11 cellular contexts compared by ENCODE assay signal in the genomic region with DNA sequence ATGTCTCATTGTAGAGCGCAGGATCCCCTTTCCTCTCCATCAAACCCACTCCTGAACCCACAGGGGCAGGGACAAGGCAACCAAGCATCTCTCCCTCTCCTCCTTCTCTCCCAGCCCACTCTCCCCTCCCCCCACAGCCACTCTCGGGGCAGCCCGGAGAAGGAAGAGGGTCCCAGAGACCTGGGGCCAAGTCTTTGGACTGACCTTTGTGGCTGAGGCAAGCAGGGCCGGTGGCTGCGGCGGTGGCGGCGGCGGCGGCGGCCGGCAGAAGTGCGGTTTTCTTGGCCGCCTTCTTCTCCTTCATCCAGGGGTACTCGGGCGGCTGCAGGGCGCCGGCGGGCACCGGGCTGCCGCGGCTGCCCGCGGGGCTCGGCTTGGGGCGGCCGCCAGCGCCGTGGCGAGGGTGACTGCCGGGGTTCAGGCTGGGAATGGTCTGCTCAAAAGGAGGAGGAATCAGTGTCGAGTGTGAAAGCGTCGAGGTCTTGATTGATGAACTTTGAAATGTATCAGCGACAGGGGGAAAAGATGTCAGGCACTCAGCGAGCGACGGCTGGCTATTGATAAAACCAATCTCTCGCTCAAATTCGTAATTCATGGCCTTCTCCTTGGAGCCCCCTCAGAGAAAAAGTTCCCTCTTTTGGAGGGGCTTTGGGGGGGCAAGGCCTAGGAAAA. TPM values are rescaled to one million over a fixed set of nuclear protein-coding genes. Genes with fewer than 3 reads are reported as not detected.
DNase-seq lines count a peak whose midpoint lies in the region; ATAC-seq and TF ChIP-seq lines count a peak whose summit lies in the region.
"Had no signal": no experiment of that assay in that cellular context is flagged by ENCODE, and none has a peak within 500 bp of the region (broad histone marks: within the 10 kb centered on the region; RNA-seq: fewer than 3 reads in every experiment).

No MANE protein-coding gene starts in this region.

- no peak overlapping the region for H4K91ac ChIP-seq in neuronal stem cell (ENCODE audit: low read depth, low read length, poor library complexity)

- H3K27me3 Mint-ChIP-seq in CD8-positive, alpha-beta memory T cell, result peaks cover 41 to 74% of the 10 kb centered on the region in 2 donors
- H3K27me3 Mint-ChIP-seq in activated CD8-positive, alpha-beta T cell treated with anti-CD3 and anti-CD28 coated beads for 36 hours, result peaks cover 52% of the 10 kb centered on the region

- no peak overlapping the region for H3K9ac ChIP-seq in neuronal stem cell (ENCODE audit: low read depth, low read length, poor library complexity)

- no peak overlapping the region for H2BK5ac ChIP-seq in neuronal stem cell (ENCODE audit: low read length)

- no peak for ATAC-seq in activated CD8-positive, alpha-beta T cell treated with anti-CD3 and anti-CD28 coated beads for 36 hours
- no peak for ATAC-seq in HG02678 (IDR thresholded peaks at IDR 0.05; ENCODE audit: unreplicated experiment)

- no peak overlapping the region for H3K4ac ChIP-seq in neuronal stem cell (ENCODE audit: low read length)

- H3K36me3 ChIP-seq in CD8-positive, alpha-beta memory T cell (ENCODE audit: insufficient read depth, low read length), result no peaks in the 10 kb centered on the region
- H3K36me3 ChIP-seq in neuronal stem cell (replicated peaks in 1 of 2; ENCODE audit: control insufficient read depth in 2 of 2, insufficient read depth in 2 of 2, low read length in 2 of 2) (no peaks in the 10 kb centered on the region), HAP-1 (replicated peaks) (peaks cover 5% of the 10 kb centered on the region; the same call in 1 of the 2 replicates)

- no peak overlapping the region for H2BK12ac ChIP-seq in neuronal stem cell (ENCODE audit: low read length)

- H4K8ac ChIP-seq in neuronal stem cell (ENCODE audit: low read depth, low read length), result no peak overlapping the region

- H3K9me3 ChIP-seq in CD8-positive, alpha-beta memory T cell (ENCODE audit: low read length), result no peaks in the 10 kb centered on the region
- peaks cover 0 to 2% of the 10 kb centered on the region in 2 donors for H3K9me3 ChIP-seq in neuronal stem cell (replicated peaks in 1 of 2; ENCODE audit: control insufficient read depth in 2 of 2, insufficient read depth in 1 of 2, low read depth in 1 of 2, low read length in 2 of 2)
- H3K9me3 ChIP-seq in HAP-1, result no peaks in the 10 kb centered on the region
- H3K9me3 ChIP-seq: SJSA1 had no signal

- intact Hi-C loops in activated CD8-positive, alpha-beta T cell treated with anti-CD3 and anti-CD28 coated beads for 36 hours (cut with micrococcal nuclease), result no loop called here

- in situ Hi-C loops in HAP-1 (cut with MboI; ENCODE audit: low sequenced_read_pairs), result no loop called here

- H3K27ac ChIP-seq in CD8-positive, alpha-beta memory T cell (ENCODE audit: low read depth, low read length), result no peak overlapping the region
- no peak overlapping the region for H3K27ac ChIP-seq in neuronal stem cell (replicated peaks; ENCODE audit: low read length)
- H3K27ac ChIP-seq: SJSA1 had no signal

- peaks cover 9 to 23% (median 15%) of the 10 kb centered on the region in 3 donors for H3K36me3 Mint-ChIP-seq in CD8-positive, alpha-beta memory T cell
- H3K36me3 Mint-ChIP-seq in activated CD8-positive, alpha-beta T cell treated with anti-CD3 and anti-CD28 coated beads for 36 hours (ENCODE audit: low read depth), result peaks cover 4% of the 10 kb centered on the region

- no peak for DNase-seq in CD8-positive, alpha-beta memory T cell
- no peak for DNase-seq in activated CD8-positive, alpha-beta T cell treated with anti-CD3 and anti-CD28 coated beads for 36 hours
- DNase-seq in fibroblast of mammary gland (ENCODE audit: low read depth), result no peak
- DNase-seq in neuronal stem cell (ENCODE audit: low spot score), result no peak
- DNase-seq in stimulated activated CD8-positive, alpha-beta memory T cell treated with anti-CD3 and anti-CD28 coated beads, Interleukin-4, amount 100 ng/mL, for 48 hours, result no peak
- DNase-seq in DMS79 treated with DMSO at 0.1 percent for 48 hours (lab: John Stamatoyannopoulos, UW), result no peak
- no peak for DNase-seq in HAP-1 (ENCODE audit: low spot score in 2 of 2)
- DNase-seq: activated CD8-positive, alpha-beta memory T cell treated with anti-CD3 and anti-CD28 coated beads, Interleukin-2, amount 50 U/mL, for 48 hours; NCI-H1930 had no signal

- no peak overlapping the region for H2AK5ac ChIP-seq in neuronal stem cell (ENCODE audit: low read depth, low read length)

- POLR2A ChIA-PET in CD8-positive, alpha-beta memory T cell (lab: Charles Lee), result no interaction called here
- POLR2A ChIA-PET in activated CD8-positive, alpha-beta T cell treated with anti-CD3 and anti-CD28 coated beads for 36 hours (lab: Charles Lee), result no interaction called here

- H3K9me3 Mint-ChIP-seq in CD8-positive, alpha-beta memory T cell, result no peaks in the 10 kb centered on the region
- no peaks in the 10 kb centered on the region for H3K9me3 Mint-ChIP-seq in activated CD8-positive, alpha-beta T cell treated with anti-CD3 and anti-CD28 coated beads for 36 hours

- H2BK15ac ChIP-seq in neuronal stem cell (ENCODE audit: low read length), result no peak overlapping the region

- peaks cover 20% of the 10 kb centered on the region for H3K4me1 ChIP-seq in CD8-positive, alpha-beta memory T cell (ENCODE audit: insufficient read depth, low read length)
- H3K4me1 ChIP-seq in neuronal stem cell (ENCODE audit: control insufficient read depth in 2 of 2, insufficient read depth in 1 of 2, low read depth in 1 of 2, low read length in 2 of 2) (peaks cover 0 to 1% of the 10 kb centered on the region in 2 donors), HAP-1 (peaks cover 30% of the 10 kb centered on the region)

- no peak for TF ChIP-seq CTCF in activated CD8-positive, alpha-beta T cell treated with anti-CD3 and anti-CD28 coated beads for 36 hours (IDR thresholded peaks at IDR 0.05)
- no peak for TF ChIP-seq CTCF in fibroblast of mammary gland (conservative IDR thresholded peaks at IDR 0.05; ENCODE audit: control insufficient read depth, insufficient read depth, low read depth, low read length)

- H3K18ac ChIP-seq in neuronal stem cell (ENCODE audit: low read length), result peak overlapping the region; percentile 61

- CTCF ChIA-PET in CD8-positive, alpha-beta memory T cell (lab: Charles Lee), result no interaction called here
- CTCF ChIA-PET in activated CD8-positive, alpha-beta T cell treated with anti-CD3 and anti-CD28 coated beads for 36 hours (lab: Charles Lee), result no interaction called here

- H3K4me3 ChIP-seq in CD8-positive, alpha-beta memory T cell (ENCODE audit: low read length), result no peak overlapping the region
- H3K4me3 ChIP-seq in fibroblast of mammary gland (ENCODE audit: control insufficient read depth, low read depth, low read length) (peak overlapping the region; percentile 32), neuronal stem cell (ENCODE audit: low read length in 2 of 2) (no peak overlapping the region), HAP-1 (no peak overlapping the region)
- H3K4me3 ChIP-seq: SJSA1 had no signal

- no peak overlapping the region for H2BK120ac ChIP-seq in neuronal stem cell (ENCODE audit: low read depth, low read length)

- no peak overlapping the region for H3K4me2 ChIP-seq in neuronal stem cell (ENCODE audit: insufficient read depth, low read length, poor library complexity, severe bottlenecking)

- H3K23ac ChIP-seq in neuronal stem cell (ENCODE audit: low read depth, low read length, poor library complexity), result peak overlapping the region; percentile 61

- H3K27ac Mint-ChIP-seq in CD8-positive, alpha-beta memory T cell, result no peak overlapping the region
- no peak overlapping the region for H3K27ac Mint-ChIP-seq in activated CD8-positive, alpha-beta T cell treated with anti-CD3 and anti-CD28 coated beads for 36 hours

- no CpG with 5 or more reads among the region's 40 CpGs for WGBS in neuronal stem cell (ENCODE audit: extremely low coverage in 2 of 2, insufficient read length in 2 of 2, insufficient replicate concordance in 1 of 2), 2 donors

- H3K79me1 ChIP-seq in neuronal stem cell (ENCODE audit: low read depth, low read length), result no peaks in the 10 kb centered on the region

- peaks cover 38% of the 10 kb centered on the region for H3K27me3 ChIP-seq in CD8-positive, alpha-beta memory T cell (ENCODE audit: insufficient read depth, low read length, poor library complexity, severe bottlenecking)
- H3K27me3 ChIP-seq in neuronal stem cell (ENCODE audit: control insufficient read depth in 3 of 3, insufficient read depth in 3 of 3, low read depth in 1 of 3, low read length in 3 of 3) (peaks cover 72 to 100% (median 93%) of the 10 kb centered on the region in 3 experiments), HAP-1 (ENCODE audit: low read depth) (no peaks in the 10 kb centered on the region)
- H3K27me3 ChIP-seq: SJSA1 had no signal

- H2AFZ ChIP-seq in neuronal stem cell (ENCODE audit: low read length), result peak overlapping the region; percentile 22

- no peak overlapping the region for H3K14ac ChIP-seq in neuronal stem cell (ENCODE audit: low read length)

- H3K4me3 Mint-ChIP-seq in CD8-positive, alpha-beta memory T cell, result peak overlapping the region in 6 of 7 donors; percentile 3 to 55 (median 42)
- H3K4me3 Mint-ChIP-seq in activated CD8-positive, alpha-beta T cell treated with anti-CD3 and anti-CD28 coated beads for 36 hours, result peak overlapping the region; percentile 41

- peaks cover 32 to 41% (median 33%) of the 10 kb centered on the region in 3 donors for H3K4me1 Mint-ChIP-seq in CD8-positive, alpha-beta memory T cell
- H3K4me1 Mint-ChIP-seq in activated CD8-positive, alpha-beta T cell treated with anti-CD3 and anti-CD28 coated beads for 36 hours (ENCODE audit: low read depth), result peaks cover 21% of the 10 kb centered on the region

RNA-seq across cellular contexts. Expression of a gene that starts 0.4 kb away (rescaled TPM):
- not detected for total RNA-seq in CD8-positive, alpha-beta memory T cell
- not detected for polyA plus RNA-seq in CD8-positive, alpha-beta memory T cell
- not detected for total RNA-seq in activated CD8-positive, alpha-beta T cell treated with anti-CD3 and anti-CD28 coated beads for 36 hours
- 0.04 TPM for polyA plus RNA-seq in neuronal stem cell (2013, experiment 1 of 2)
- polyA plus RNA-seq in neuronal stem cell (2013, experiment 2 of 2), result not detected

RNA-seq across cellular contexts. Expression of a gene that starts 6.2 kb away (rescaled TPM):
- under 1 TPM; 0.31 to 0.38 TPM for total RNA-seq in CD8-positive, alpha-beta memory T cell
- 0.75 TPM for polyA plus RNA-seq in CD8-positive, alpha-beta memory T cell
- under 1 TPM; 0.25 TPM for total RNA-seq in activated CD8-positive, alpha-beta T cell treated with anti-CD3 and anti-CD28 coated beads for 36 hours
- not detected for polyA plus RNA-seq in neuronal stem cell (2013, experiment 1 of 2)
- not detected for polyA plus RNA-seq in neuronal stem cell (2013, experiment 2 of 2)

RNA-seq across cellular contexts. Expression of a gene that starts 28.5 kb away (rescaled TPM):
- total RNA-seq in CD8-positive, alpha-beta memory T cell, result under 1 TPM in 1 of 2 experiments, not detected in 1; 0.11 TPM
- polyA plus RNA-seq in CD8-positive, alpha-beta memory T cell, result 0.20 TPM
- total RNA-seq in activated CD8-positive, alpha-beta T cell treated with anti-CD3 and anti-CD28 coated beads for 36 hours, result under 1 TPM in 1 of 2 experiments, not detected in 1; 0.25 TPM
- polyA plus RNA-seq in neuronal stem cell (2013, experiment 1 of 2), result not detected
- not detected for polyA plus RNA-seq in neuronal stem cell (2013, experiment 2 of 2)

RNA-seq across cellular contexts. Expression of a gene that starts 41.4 kb away (rescaled TPM):
- total RNA-seq in CD8-positive, alpha-beta memory T cell, result not detected
- not detected for polyA plus RNA-seq in CD8-positive, alpha-beta memory T cell
- total RNA-seq in activated CD8-positive, alpha-beta T cell treated with anti-CD3 and anti-CD28 coated beads for 36 hours, result not detected
- not detected for polyA plus RNA-seq in neuronal stem cell (2013, experiment 1 of 2)
- not detected for polyA plus RNA-seq in neuronal stem cell (2013, experiment 2 of 2)

RNA-seq across cellular contexts. Expression of a gene that starts 45.5 kb away (rescaled TPM):
- total RNA-seq in CD8-positive, alpha-beta memory T cell, result not detected
- polyA plus RNA-seq in CD8-positive, alpha-beta memory T cell, result not detected
- total RNA-seq in activated CD8-positive, alpha-beta T cell treated with anti-CD3 and anti-CD28 coated beads for 36 hours, result not detected
- not detected for polyA plus RNA-seq in neuronal stem cell (2013, experiment 1 of 2)
- not detected for polyA plus RNA-seq in neuronal stem cell (2013, experiment 2 of 2)
